ENCODE assay signal across 1 cellular context in the genomic region with DNA sequence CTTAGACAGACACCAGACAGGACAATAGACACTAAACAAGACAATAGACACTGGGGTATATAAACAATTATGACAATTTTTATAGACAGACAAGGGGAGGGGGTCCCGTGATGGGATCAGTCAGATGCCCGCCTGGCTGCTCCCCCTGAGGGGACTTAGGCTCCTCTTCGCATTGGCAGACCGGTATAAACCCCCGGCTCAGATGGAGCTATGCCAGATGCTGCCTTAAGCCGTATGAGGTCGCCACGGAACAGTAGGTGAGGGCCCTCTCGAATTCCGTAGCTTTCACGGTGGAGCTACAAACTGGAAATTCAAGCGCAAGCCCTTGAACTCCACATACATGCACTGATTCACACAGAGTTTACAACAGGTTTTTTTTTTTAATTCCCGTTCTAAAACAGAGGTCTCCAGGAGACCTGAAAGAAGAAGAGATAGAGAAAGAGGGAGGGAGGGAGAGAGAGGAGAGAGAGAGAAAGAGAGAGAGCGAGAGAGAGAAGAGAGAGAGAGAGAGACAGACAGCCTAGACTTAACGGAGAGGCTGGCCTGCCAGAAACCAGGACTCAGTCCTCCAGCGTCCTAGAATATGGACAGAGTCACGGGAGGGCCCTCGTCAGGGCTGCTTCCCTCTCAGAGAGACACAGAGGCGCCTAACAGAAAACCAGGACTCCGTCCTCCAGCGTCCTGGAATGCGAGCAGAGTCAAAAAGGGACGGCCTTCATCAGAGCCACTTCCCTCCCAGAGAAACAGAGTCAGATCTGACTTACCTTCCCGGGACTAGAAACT.
TF ChIP-seq lines count a peak whose summit lies in the region.

No MANE protein-coding gene starts in this region.

TF ChIP-seq in GM23338, 12 proteins besides CTCF, POLR2A, EP300 and RAD21 (continued from another document):
- TF ChIP-seq, protein P1, sequence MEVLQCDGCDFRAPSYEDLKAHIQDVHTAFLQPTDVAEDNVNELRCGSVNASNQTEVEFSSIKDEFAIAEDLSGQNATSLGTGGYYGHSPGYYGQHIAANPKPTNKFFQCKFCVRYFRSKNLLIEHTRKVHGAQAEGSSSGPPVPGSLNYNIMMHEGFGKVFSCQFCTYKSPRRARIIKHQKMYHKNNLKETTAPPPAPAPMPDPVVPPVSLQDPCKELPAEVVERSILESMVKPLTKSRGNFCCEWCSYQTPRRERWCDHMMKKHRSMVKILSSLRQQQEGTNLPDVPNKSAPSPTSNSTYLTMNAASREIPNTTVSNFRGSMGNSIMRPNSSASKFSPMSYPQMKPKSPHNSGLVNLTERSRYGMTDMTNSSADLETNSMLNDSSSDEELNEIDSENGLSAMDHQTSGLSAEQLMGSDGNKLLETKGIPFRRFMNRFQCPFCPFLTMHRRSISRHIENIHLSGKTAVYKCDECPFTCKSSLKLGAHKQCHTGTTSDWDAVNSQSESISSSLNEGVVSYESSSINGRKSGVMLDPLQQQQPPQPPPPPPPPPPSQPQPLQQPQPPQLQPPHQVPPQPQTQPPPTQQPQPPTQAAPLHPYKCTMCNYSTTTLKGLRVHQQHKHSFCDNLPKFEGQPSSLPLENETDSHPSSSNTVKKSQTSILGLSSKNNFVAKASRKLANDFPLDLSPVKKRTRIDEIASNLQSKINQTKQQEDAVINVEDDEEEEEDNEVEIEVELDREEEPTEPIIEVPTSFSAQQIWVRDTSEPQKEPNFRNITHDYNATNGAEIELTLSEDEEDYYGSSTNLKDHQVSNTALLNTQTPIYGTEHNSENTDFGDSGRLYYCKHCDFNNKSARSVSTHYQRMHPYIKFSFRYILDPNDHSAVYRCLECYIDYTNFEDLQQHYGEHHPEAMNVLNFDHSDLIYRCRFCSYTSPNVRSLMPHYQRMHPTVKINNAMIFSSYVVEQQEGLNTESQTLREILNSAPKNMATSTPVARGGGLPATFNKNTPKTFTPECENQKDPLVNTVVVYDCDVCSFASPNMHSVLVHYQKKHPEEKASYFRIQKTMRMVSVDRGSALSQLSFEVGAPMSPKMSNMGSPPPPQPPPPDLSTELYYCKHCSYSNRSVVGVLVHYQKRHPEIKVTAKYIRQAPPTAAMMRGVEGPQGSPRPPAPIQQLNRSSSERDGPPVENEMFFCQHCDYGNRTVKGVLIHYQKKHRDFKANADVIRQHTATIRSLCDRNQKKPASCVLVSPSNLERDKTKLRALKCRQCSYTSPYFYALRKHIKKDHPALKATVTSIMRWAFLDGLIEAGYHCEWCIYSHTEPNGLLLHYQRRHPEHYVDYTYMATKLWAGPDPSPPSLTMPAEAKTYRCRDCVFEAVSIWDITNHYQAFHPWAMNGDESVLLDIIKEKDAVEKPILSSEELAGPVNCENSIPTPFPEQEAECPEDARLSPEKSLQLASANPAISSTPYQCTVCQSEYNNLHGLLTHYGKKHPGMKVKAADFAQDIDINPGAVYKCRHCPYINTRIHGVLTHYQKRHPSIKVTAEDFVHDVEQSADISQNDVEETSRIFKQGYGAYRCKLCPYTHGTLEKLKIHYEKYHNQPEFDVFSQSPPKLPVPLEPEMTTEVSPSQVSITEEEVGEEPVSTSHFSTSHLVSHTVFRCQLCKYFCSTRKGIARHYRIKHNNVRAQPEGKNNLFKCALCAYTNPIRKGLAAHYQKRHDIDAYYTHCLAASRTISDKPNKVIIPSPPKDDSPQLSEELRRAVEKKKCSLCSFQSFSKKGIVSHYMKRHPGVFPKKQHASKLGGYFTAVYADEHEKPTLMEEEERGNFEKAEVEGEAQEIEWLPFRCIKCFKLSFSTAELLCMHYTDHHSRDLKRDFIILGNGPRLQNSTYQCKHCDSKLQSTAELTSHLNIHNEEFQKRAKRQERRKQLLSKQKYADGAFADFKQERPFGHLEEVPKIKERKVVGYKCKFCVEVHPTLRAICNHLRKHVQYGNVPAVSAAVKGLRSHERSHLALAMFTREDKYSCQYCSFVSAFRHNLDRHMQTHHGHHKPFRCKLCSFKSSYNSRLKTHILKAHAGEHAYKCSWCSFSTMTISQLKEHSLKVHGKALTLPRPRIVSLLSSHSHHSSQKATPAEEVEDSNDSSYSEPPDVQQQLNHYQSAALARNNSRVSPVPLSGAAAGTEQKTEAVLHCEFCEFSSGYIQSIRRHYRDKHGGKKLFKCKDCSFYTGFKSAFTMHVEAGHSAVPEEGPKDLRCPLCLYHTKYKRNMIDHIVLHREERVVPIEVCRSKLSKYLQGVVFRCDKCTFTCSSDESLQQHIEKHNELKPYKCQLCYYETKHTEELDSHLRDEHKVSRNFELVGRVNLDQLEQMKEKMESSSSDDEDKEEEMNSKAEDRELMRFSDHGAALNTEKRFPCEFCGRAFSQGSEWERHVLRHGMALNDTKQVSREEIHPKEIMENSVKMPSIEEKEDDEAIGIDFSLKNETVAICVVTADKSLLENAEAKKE (CRISPR knock-in tag; IDR thresholded peaks at IDR 0.05): no peak
- TF ChIP-seq EZH2 (IDR thresholded peaks at IDR 0.05; ENCODE audit: low read depth, unreplicated experiment): peak; percentile 70
- no peak for TF ChIP-seq CREB1 (CRISPR knock-in tag; IDR thresholded peaks at IDR 0.05; ENCODE audit: low read depth)
